9 cellular contexts compared by ENCODE assay signal in genomic region chr18:34194239-34194638, GRCh38. TPM values are rescaled to one million over a fixed set of nuclear protein-coding genes. Genes with fewer than 3 reads are reported as not detected.
"Had no signal": no experiment of that assay in that cellular context is flagged by ENCODE, and none has a peak within 500 bp of the region (broad histone marks: within the 10 kb centered on the region; RNA-seq: fewer than 3 reads in every experiment).

No MANE protein-coding gene starts in this region.

- DNase-seq: H9, HCEC 1CT, KG1 had no signal

- ATAC-seq: GM23338 had no signal

- H2AFZ ChIP-seq: GM23338 had no signal

- H3K4me3 ChIP-seq: GM23338 had no signal

- H3K4me2 ChIP-seq: GM23338 had no signal

- FAIRE-seq: H1, H54, HTR-8/SVneo had no signal

RNA-seq across cellular contexts. Expression of gene NOL4, which starts 30.5 kb away (rescaled TPM):
- total RNA-seq: HT-29 had no signal
- polyA plus RNA-seq: IgD-negative memory B cell had no signal
